ENCODE assay signal across 9 cellular contexts in genomic region chr11:34468209-34468841, GRCh38. TPM values are rescaled to one million over a fixed set of nuclear protein-coding genes. Genes with fewer than 3 reads are reported as not detected.
DNase-seq lines count a peak whose midpoint lies in the region; ATAC-seq and TF ChIP-seq lines count a peak whose summit lies in the region.
"Had no signal": no experiment of that assay in that cellular context is flagged by ENCODE, and none has a peak within 500 bp of the region (broad histone marks: within the 10 kb centered on the region; RNA-seq: fewer than 3 reads in every experiment).

No MANE protein-coding gene starts in this region.

- H3K27ac Mint-ChIP-seq in activated naive CD8-positive, alpha-beta T cell treated with anti-CD3 and anti-CD28 coated beads, Interleukin-2, amount 50 U/mL, for 24 hours = no peak overlapping the region
- H3K27ac Mint-ChIP-seq: dendritic cell treated with granulocyte-macrophage colony-stimulating factor and Interleukin-4, amounts not matched to agents 40 ng/mL and 50 ng/mL, for 4 days had no signal

- intact Hi-C loops in left cardiac atrium (cut with DNase I) = no loop called here
- intact Hi-C loops in lower lobe of right lung (cut with DNase I) = no loop called here

- H3K9me3 ChIP-seq in cardiac muscle cell (ENCODE audit: low read depth) (no peaks in the 10 kb centered on the region), lower lobe of right lung (peaks cover 10% of the 10 kb centered on the region)

- ATAC-seq in left cardiac atrium (no peak), lower lobe of right lung (peak in 1 of 2 donors; percentile 65), GM18868 (IDR thresholded peaks at IDR 0.05; ENCODE audit: unreplicated experiment) (no peak)
- ATAC-seq in activated naive CD8-positive, alpha-beta T cell treated with anti-CD3 and anti-CD28 coated beads, Interleukin-2, amount 50 U/mL, for 24 hours = no peak

- no peaks in the 10 kb centered on the region for H3K4me1 Mint-ChIP-seq in activated naive CD8-positive, alpha-beta T cell treated with anti-CD3 and anti-CD28 coated beads, Interleukin-2, amount 50 U/mL, for 24 hours

- H3K36me3 ChIP-seq in cardiac muscle cell = peaks cover 23% of the 10 kb centered on the region
- peaks cover 96% of the 10 kb centered on the region for H3K36me3 ChIP-seq in lower lobe of right lung

- H3K4me1 ChIP-seq in cardiac muscle cell (ENCODE audit: low read depth) (no peaks in the 10 kb centered on the region), lower lobe of right lung (no peaks in the 10 kb centered on the region)

- peak in 1 of 2 donors; percentile 45 for DNase-seq in cardiac muscle cell (ENCODE audit: low read depth in 1 of 2, low spot score in 1 of 2)
- DNase-seq in left cardiac atrium = no peak
- peak; percentile 71 to 75 for DNase-seq in NOMO-1 (lab: John Stamatoyannopoulos, UW; ENCODE audit: unreplicated experiment in 2 of 2)
- peak; percentile 48 for DNase-seq in activated naive CD8-positive, alpha-beta T cell treated with anti-CD3 and anti-CD28 coated beads, Interleukin-2, amount 50 U/mL, for 24 hours
- DNase-seq in lower lobe of right lung = no peak
- DNase-seq in KG1 (lab: John Stamatoyannopoulos, UW) = no peak
- no peak for DNase-seq in epidermal melanocyte (ENCODE audit: insufficient read length, low spot score)

- TF ChIP-seq CTCF in cardiac muscle cell (IDR thresholded peaks at IDR 0.05; ENCODE audit: low read depth, low read length) = peak; percentile 64
- TF ChIP-seq CTCF in lower lobe of right lung (IDR thresholded peaks at IDR 0.05) = peak; percentile 68

- no peak overlapping the region for H3K4me3 Mint-ChIP-seq in activated naive CD8-positive, alpha-beta T cell treated with anti-CD3 and anti-CD28 coated beads, Interleukin-2, amount 50 U/mL, for 24 hours
- H3K4me3 Mint-ChIP-seq: dendritic cell treated with granulocyte-macrophage colony-stimulating factor and Interleukin-4, amounts not matched to agents 40 ng/mL and 50 ng/mL, for 4 days had no signal

- H3K9me3 Mint-ChIP-seq in activated naive CD8-positive, alpha-beta T cell treated with anti-CD3 and anti-CD28 coated beads, Interleukin-2, amount 50 U/mL, for 24 hours = peaks cover 13% of the 10 kb centered on the region

- no peaks in the 10 kb centered on the region for H3K27me3 Mint-ChIP-seq in activated naive CD8-positive, alpha-beta T cell treated with anti-CD3 and anti-CD28 coated beads, Interleukin-2, amount 50 U/mL, for 24 hours
- H3K27me3 Mint-ChIP-seq: dendritic cell treated with granulocyte-macrophage colony-stimulating factor and Interleukin-4, amounts not matched to agents 40 ng/mL and 50 ng/mL, for 4 days had no signal

- no peaks in the 10 kb centered on the region for H3K27me3 ChIP-seq in cardiac muscle cell
- no peaks in the 10 kb centered on the region for H3K27me3 ChIP-seq in lower lobe of right lung (ENCODE audit: low read depth)

- peaks cover 44% of the 10 kb centered on the region for H3K36me3 Mint-ChIP-seq in activated naive CD8-positive, alpha-beta T cell treated with anti-CD3 and anti-CD28 coated beads, Interleukin-2, amount 50 U/mL, for 24 hours (ENCODE audit: low read depth)

- H3K4me3 ChIP-seq in cardiac muscle cell = no peak overlapping the region
- H3K4me3 ChIP-seq in lower lobe of right lung = no peak overlapping the region

- H3K27ac ChIP-seq in cardiac muscle cell (no peak overlapping the region), lower lobe of right lung (no peak overlapping the region)

RNA-seq across cellular contexts. Expression of gene CAT, which starts 29.6 kb away (rescaled TPM):
- total RNA-seq in cardiac muscle cell (29.3 and 50.1 TPM in 2 replicates), left cardiac atrium (100 to 1,000 TPM in 1 of 2 donors, 10 to 100 TPM in 1; 98.1 to 117 TPM), lower lobe of right lung (259 TPM)
- polyA plus RNA-seq in cardiac muscle cell = 27.1 and 56.7 TPM in 2 replicates

RNA-seq across cellular contexts. Expression of gene ELF5, which starts 45.3 kb away (rescaled TPM):
- not detected in 2 replicates for total RNA-seq in cardiac muscle cell
- polyA plus RNA-seq in cardiac muscle cell = not detected in 2 replicates
- not detected for total RNA-seq in left cardiac atrium
- 20.2 TPM for total RNA-seq in lower lobe of right lung

Comparison
In these comparisons a context has a peak if more than half of its experiments do, and no peak if none do; other contexts are left out.
1. DNase-seq: peak in NOMO-1 (2 of 2) and activated naive CD8-positive, alpha-beta T cell treated with anti-CD3 and anti-CD28 coated beads, Interleukin-2, amount 50 U/mL, for 24 hours (single experiment); none in left cardiac atrium (single experiment), lower lobe of right lung (single experiment), KG1 (single experiment) and epidermal melanocyte (single experiment).
2. RNA of gene ELF5, which starts 45.3 kb away (total RNA-seq): 20.2 TPM in lower lobe of right lung (single experiment); not detected in cardiac muscle cell and not detected in left cardiac atrium; every median in the first group is over 10 times any median in the second.